ENCODE assay signal across 8 cellular contexts in genomic region chr2:174492963-174493431, GRCh38. TPM values are rescaled to one million over a fixed set of nuclear protein-coding genes. Genes with fewer than 3 reads are reported as not detected.
DNase-seq lines count a peak whose midpoint lies in the region; ATAC-seq and TF ChIP-seq lines count a peak whose summit lies in the region.

No MANE protein-coding gene starts in this region.

- no peak overlapping the region for H3K27ac ChIP-seq in caudate nucleus (ENCODE audit: low read depth, low read length)

- H3K4me3 Mint-ChIP-seq in central memory CD8-positive, alpha-beta T cell, result peak overlapping the region; percentile 75
- no peak overlapping the region for H3K4me3 Mint-ChIP-seq in mesothelial cell of epicardium

- H3K27me3 Mint-ChIP-seq in central memory CD8-positive, alpha-beta T cell, result no peaks in the 10 kb centered on the region
- peaks cover 2% of the 10 kb centered on the region for H3K27me3 Mint-ChIP-seq in mesothelial cell of epicardium (ENCODE audit: low read depth)

- ATAC-seq in GM18870 (IDR thresholded peaks at IDR 0.05; ENCODE audit: unreplicated experiment), result peak; percentile 85
- ATAC-seq in HG02943 (IDR thresholded peaks at IDR 0.05; ENCODE audit: low read depth, unreplicated experiment), result peak; percentile 86
- ATAC-seq in central memory CD8-positive, alpha-beta T cell (replicated peaks; ENCODE audit: extremely low read depth, poor library complexity, severe bottlenecking), result peak; percentile 91

- peak overlapping the region; percentile 96 for H3K27ac Mint-ChIP-seq in central memory CD8-positive, alpha-beta T cell (ENCODE audit: low read depth)
- H3K27ac Mint-ChIP-seq in mesothelial cell of epicardium, result no peak overlapping the region

- intact Hi-C loops in head of caudate nucleus (cut with DNase I), result no loop called here

- peaks cover 65% of the 10 kb centered on the region for H3K4me1 Mint-ChIP-seq in central memory CD8-positive, alpha-beta T cell
- H3K4me1 Mint-ChIP-seq in mesothelial cell of epicardium, result peaks cover 10% of the 10 kb centered on the region

- H3K36me3 Mint-ChIP-seq in central memory CD8-positive, alpha-beta T cell (ENCODE audit: insufficient read depth), result peaks cover 8% of the 10 kb centered on the region
- H3K36me3 Mint-ChIP-seq in mesothelial cell of epicardium, result no peaks in the 10 kb centered on the region

- no peaks in the 10 kb centered on the region for H3K9me3 Mint-ChIP-seq in central memory CD8-positive, alpha-beta T cell
- H3K9me3 Mint-ChIP-seq in mesothelial cell of epicardium, result peaks cover 4% of the 10 kb centered on the region

- peak; percentile 96 for DNase-seq in SIG-M5 treated with dmso at 0.1 percent for 504 hours (lab: John Stamatoyannopoulos, UW; ENCODE audit: unreplicated experiment)
- DNase-seq in central memory CD8-positive, alpha-beta T cell (ENCODE audit: low spot score in 2 of 2), result peak; percentile 26 to 58
- DNase-seq in stimulated activated CD8-positive, alpha-beta memory T cell treated with anti-CD3 and anti-CD28 coated beads, Interleukin-4, amount 100 ng/mL, for 48 hours, result peak; percentile 69
- no peak for DNase-seq in caudate nucleus (lab: John Stamatoyannopoulos, UW)
- no peak for DNase-seq in head of caudate nucleus
- DNase-seq in mesothelial cell of epicardium (ENCODE audit: low spot score in 2 of 2, unreplicated experiment in 2 of 2), result no peak

- no peak for TF ChIP-seq CTCF in mesothelial cell of epicardium (IDR thresholded peaks at IDR 0.05; ENCODE audit: unreplicated experiment)

RNA-seq across cellular contexts. Expression of gene GPR155, which starts 6.2 kb away (rescaled TPM):
- total RNA-seq in mesothelial cell of epicardium, result 4.4 to 7.2 TPM (median 4.6 TPM) in 3 replicates

Comparison
In these comparisons a context has a peak if more than half of its experiments do, and no peak if none do; other contexts are left out.
1. DNase-seq: peak in SIG-M5 treated with dmso at 0.1 percent for 504 hours (single experiment), central memory CD8-positive, alpha-beta T cell (2 of 2) and stimulated activated CD8-positive, alpha-beta memory T cell treated with anti-CD3 and anti-CD28 coated beads, Interleukin-4, amount 100 ng/mL, for 48 hours (single experiment); none in caudate nucleus (0 of 61), head of caudate nucleus (0 of 42) and mesothelial cell of epicardium (0 of 2).
2. Peak in every context shown above with its lines, with median percentiles within 50 percentile points of each other: ATAC-seq.